Comparison of ENCODE assay signal across 15 cellular contexts in genomic region chr2:5697554-5697953, GRCh38. TPM values are rescaled to one million over a fixed set of nuclear protein-coding genes. Genes with fewer than 3 reads are reported as not detected.
DNase-seq lines count a peak whose midpoint lies in the region; ATAC-seq and TF ChIP-seq lines count a peak whose summit lies in the region.
"Had no signal": no experiment of that assay in that cellular context is flagged by ENCODE, and none has a peak within 500 bp of the region (broad histone marks: within the 10 kb centered on the region; RNA-seq: fewer than 3 reads in every experiment).

No MANE protein-coding gene starts in this region.

- no peak for ATAC-seq in GM23338
- no peak for ATAC-seq in sciatic nerve
- ATAC-seq in GM19452 (IDR thresholded peaks at IDR 0.05; ENCODE audit: unreplicated experiment): no peak
- ATAC-seq in GM19035 (IDR thresholded peaks at IDR 0.05; ENCODE audit: unreplicated experiment): no peak
- ATAC-seq: T-cell had no signal

- no peaks in the 10 kb centered on the region for H3K9me2 ChIP-seq in GM23338 (ENCODE audit: insufficient read depth)

- H3F3A ChIP-seq in GM23338 (replicated peaks; ENCODE audit: low read depth): no peaks in the 10 kb centered on the region

- in situ Hi-C loops in ACHN (cut with HindIII; ENCODE audit: low pct_ligation_motif_present, low pct_unique_long_range_greater_than_20kb, low sequenced_read_pairs): no loop called here

- peak overlapping the region; percentile 96 for H3K4me2 ChIP-seq in GM23338

- peaks cover 40% of the 10 kb centered on the region for H3K4me1 ChIP-seq in GM23338 (ENCODE audit: insufficient read depth)
- H3K4me1 ChIP-seq in mesodermal cell (ENCODE audit: control insufficient read depth, insufficient read depth, low read length, poor library complexity, severe bottlenecking): no peaks in the 10 kb centered on the region
- H3K4me1 ChIP-seq: Caco-2 had no signal

- H3K4me1 Mint-ChIP-seq in GM23338 (peaks cover 50% of the 10 kb centered on the region), brain (peaks cover 51% of the 10 kb centered on the region)

- H3K9me3 ChIP-seq in mesodermal cell (ENCODE audit: control insufficient read depth, low read length): no peaks in the 10 kb centered on the region
- H3K9me3 ChIP-seq: Caco-2, uterus had no signal

- peaks cover 24% of the 10 kb centered on the region for H3K36me3 Mint-ChIP-seq in GM23338 (ENCODE audit: low read depth)
- peaks cover 66% of the 10 kb centered on the region for H3K36me3 Mint-ChIP-seq in brain
- H3K36me3 Mint-ChIP-seq: T-cell had no signal

- WGBS in mesodermal cell (ENCODE audit: insufficient coverage in 2 of 2), 2 experiments: 12 to 20% methylated on average over 6 of the region's 8 CpGs

- peaks cover 22% of the 10 kb centered on the region for H3K27me3 ChIP-seq in GM23338 (ENCODE audit: insufficient read depth)

- H2AFZ ChIP-seq in GM23338: no peak overlapping the region

- peak; percentile 18 for DNase-seq in ACHN
- no peak for DNase-seq in GM23338 (ENCODE audit: low spot score)
- DNase-seq in sciatic nerve (ENCODE audit: low spot score): no peak
- DNase-seq in NCI-H446 treated with DMSO at 0.1 percent for 48 hours (lab: John Stamatoyannopoulos, UW): no peak
- DNase-seq: activated CD4-positive, alpha-beta T cell treated with anti-CD3 and anti-CD28 coated beads, Interleukin-2, amount 50 U/mL, for 4 hours; activated gamma-delta T cell treated with Interleukin-2 at 50 U/mL for 16 hours; Caco-2; NK-92 treated with Interleukin-12 subunit alpha and Interleukin-12 subunit beta, amount 100 ng/mL, for 24 hours; T-cell; uterus had no signal

- H4K20me1 ChIP-seq in GM23338 (replicated peaks; ENCODE audit: insufficient read depth): peaks cover 21% of the 10 kb centered on the region

- H3K27ac ChIP-seq in GM23338 (ENCODE audit: low read depth) (peak overlapping the region; percentile 72; the same call in 1 of the 2 replicates), mesodermal cell (ENCODE audit: low read depth, low read length, severe bottlenecking) (peak overlapping the region; percentile 85)
- H3K27ac ChIP-seq: uterus had no signal

- H3K9me3 Mint-ChIP-seq in GM23338: peaks cover 8% of the 10 kb centered on the region
- peaks cover 0 to 20% (median 7%) of the 10 kb centered on the region in 5 experiments for H3K9me3 Mint-ChIP-seq in brain

- intact Hi-C loops in sciatic nerve (cut with DNase I): no loop called here

- H3K27ac Mint-ChIP-seq in GM23338: peak overlapping the region; percentile 80
- H3K27ac Mint-ChIP-seq in brain: peak overlapping the region; percentile 87 to 95 (median 91)
- H3K27ac Mint-ChIP-seq: T-cell had no signal

- H3K4me3 Mint-ChIP-seq in GM23338 (peak overlapping the region; percentile 69), brain (peak overlapping the region; percentile 86 to 95 (median 89))
- H3K4me3 Mint-ChIP-seq: T-cell had no signal

- H3K36me3 ChIP-seq in GM23338 (ENCODE audit: insufficient read depth) (no peaks in the 10 kb centered on the region), mesodermal cell (ENCODE audit: control insufficient read depth, insufficient read depth, low read length) (peaks cover 25% of the 10 kb centered on the region)
- H3K36me3 ChIP-seq: uterus had no signal

- H3K4me3 ChIP-seq in GM23338: peak overlapping the region; percentile 97
- peak overlapping the region; percentile 89 for H3K4me3 ChIP-seq in mesodermal cell (ENCODE audit: extremely low read depth, insufficient read depth, low read length, poor library complexity, severe bottlenecking)
- H3K4me3 ChIP-seq: uterus had no signal

- TF ChIP-seq CTCF in GM23338 (conservative IDR thresholded peaks at IDR 0.05; ENCODE audit: low read depth in 2 of 2) (no peak), brain (conservative IDR thresholded peaks at IDR 0.05) (no peak)

- peaks cover 24% of the 10 kb centered on the region for H3K27me3 Mint-ChIP-seq in GM23338 (ENCODE audit: insufficient read depth, low read depth, poor library complexity)
- H3K27me3 Mint-ChIP-seq in brain: peaks cover 31% of the 10 kb centered on the region

- H3K79me2 ChIP-seq in GM23338 (replicated peaks; ENCODE audit: insufficient read depth): peaks cover 63% of the 10 kb centered on the region

TF ChIP-seq in GM23338, 12 proteins besides CTCF, POLR2A, EP300 and RAD21:
- TF ChIP-seq CREB1 (CRISPR knock-in tag; IDR thresholded peaks at IDR 0.05; ENCODE audit: low read depth): no peak
- TF ChIP-seq EZH2 (IDR thresholded peaks at IDR 0.05; ENCODE audit: low read depth, unreplicated experiment): no peak
- TF ChIP-seq REST (IDR thresholded peaks at IDR 0.05; ENCODE audit: unreplicated experiment): no peak
- no peak for TF ChIP-seq NANOG (IDR thresholded peaks at IDR 0.05; ENCODE audit: borderline replicate concordance)
- TF ChIP-seq JUNB (IDR thresholded peaks at IDR 0.05; ENCODE audit: unreplicated experiment): no peak
- no peak for TF ChIP-seq STAT1 (IDR thresholded peaks at IDR 0.05; ENCODE audit: unreplicated experiment)
- TF ChIP-seq EZH2phosphoT487 (IDR thresholded peaks at IDR 0.05; ENCODE audit: unreplicated experiment): no peak
- no peak for TF ChIP-seq ZNF331 (CRISPR knock-in tag; IDR thresholded peaks at IDR 0.05; ENCODE audit: low read depth)
- TF ChIP-seq, protein P1, sequence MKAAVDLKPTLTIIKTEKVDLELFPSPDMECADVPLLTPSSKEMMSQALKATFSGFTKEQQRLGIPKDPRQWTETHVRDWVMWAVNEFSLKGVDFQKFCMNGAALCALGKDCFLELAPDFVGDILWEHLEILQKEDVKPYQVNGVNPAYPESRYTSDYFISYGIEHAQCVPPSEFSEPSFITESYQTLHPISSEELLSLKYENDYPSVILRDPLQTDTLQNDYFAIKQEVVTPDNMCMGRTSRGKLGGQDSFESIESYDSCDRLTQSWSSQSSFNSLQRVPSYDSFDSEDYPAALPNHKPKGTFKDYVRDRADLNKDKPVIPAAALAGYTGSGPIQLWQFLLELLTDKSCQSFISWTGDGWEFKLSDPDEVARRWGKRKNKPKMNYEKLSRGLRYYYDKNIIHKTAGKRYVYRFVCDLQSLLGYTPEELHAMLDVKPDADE (IDR thresholded peaks at IDR 0.05): no peak
- TF ChIP-seq ZNF114 (CRISPR knock-in tag; IDR thresholded peaks at IDR 0.05): no peak

RNA-seq across cellular contexts. Expression of gene SOX11, which starts 5.4 kb away (rescaled TPM):
- total RNA-seq in GM23338 (2014; rRNA removed; shearing (Covaris generic)): 26.3 and 26.5 TPM in 2 replicates
- polyA plus RNA-seq in GM23338 (2016; fragmentation: Nextera tagmentation; extraction: Ambion mirVana): 33.2 and 34.0 TPM in 2 replicates
- polyA plus RNA-seq in brain (ENCODE audit: insufficient read depth, low read depth, low replicate concordance): 14.3 TPM
- polyA plus RNA-seq in mesodermal cell (2013, experiment 1 of 2): 30.1 TPM
- 24.3 TPM for polyA plus RNA-seq in mesodermal cell (2013, experiment 2 of 2)
- total RNA-seq in sciatic nerve: not detected
- total RNA-seq: Caco-2, mesenteric fat pad, T-cell had no signal

Comparison
In these comparisons a context has a peak if more than half of its experiments do, and no peak if none do; other contexts are left out.
1. RNA of gene SOX11, which starts 5.4 kb away (total RNA-seq): 26.3 to 26.5 TPM in GM23338; not detected in sciatic nerve (single experiment); every median in the first group is over 10 times any median in the second.